Comparison of ENCODE assay signal across 10 cellular contexts in genomic region chrX:48677456-48678030, GRCh38. TPM values are rescaled to one million over a fixed set of nuclear protein-coding genes. Genes with fewer than 3 reads are reported as not detected.
A peak's percentile ranks its signal among the peaks of the same experiment; 100 is the strongest.
DNase-seq lines count a peak whose midpoint lies in the region; ATAC-seq and TF ChIP-seq lines count a peak whose summit lies in the region.
"Had no signal": no experiment of that assay in that cellular context is flagged by ENCODE, and none has a peak within 500 bp of the region (broad histone marks: within the 10 kb centered on the region; RNA-seq: fewer than 3 reads in every experiment).

No MANE protein-coding gene starts in this region.

- H3K27ac Mint-ChIP-seq in activated T-cell treated with anti-CD3 and anti-CD28 coated beads, Interleukin-2, amount 50 U/mL, for 24 hours = peak overlapping the region; percentile 94
- H3K27ac Mint-ChIP-seq in activated T-helper 1 cell treated with anti-CD3 and anti-CD28 coated beads, Interleukin-12 subunit alpha, Interleukin-12 subunit beta, Interleukin-2, Interleukin-4 antibody, amounts not matched to agents 30 ng/mL and 10 ng/mL and 1 ng/mL, durations not matched to agents 14 hours and 24 hours and 36 hours = peak overlapping the region; percentile 88

- H3K36me3 ChIP-seq in kidney epithelial cell (ENCODE audit: control insufficient read depth, insufficient read depth, low read length) (no peaks in the 10 kb centered on the region), suprapubic skin (no peaks in the 10 kb centered on the region), sigmoid colon (no peaks in the 10 kb centered on the region)

- TF ChIP-seq EP300 in suprapubic skin (IDR thresholded peaks at IDR 0.05) (no peak), sigmoid colon (IDR thresholded peaks at IDR 0.05) (no peak)

- H3K4me1 ChIP-seq in suprapubic skin (peaks cover 13% of the 10 kb centered on the region), sigmoid colon (peaks cover 0 to 13% (median 4%) of the 10 kb centered on the region in 4 donors)

- H3K27me3 ChIP-seq in kidney epithelial cell (ENCODE audit: control insufficient read depth, insufficient read depth, low read length) (no peaks in the 10 kb centered on the region), suprapubic skin (no peaks in the 10 kb centered on the region), sigmoid colon (no peaks in the 10 kb centered on the region)

- H3K36me3 Mint-ChIP-seq in activated T-cell treated with anti-CD3 and anti-CD28 coated beads, Interleukin-2, amount 50 U/mL, for 24 hours (ENCODE audit: low read depth) = peaks cover 7% of the 10 kb centered on the region
- H3K36me3 Mint-ChIP-seq in activated T-helper 1 cell treated with anti-CD3 and anti-CD28 coated beads, Interleukin-12 subunit alpha, Interleukin-12 subunit beta, Interleukin-2, Interleukin-4 antibody, amounts not matched to agents 30 ng/mL and 10 ng/mL and 1 ng/mL, durations not matched to agents 14 hours and 24 hours and 36 hours (ENCODE audit: low read depth) = no peaks in the 10 kb centered on the region

- TF ChIP-seq POLR2A in suprapubic skin (IDR thresholded peaks at IDR 0.05) (no peak), sigmoid colon (IDR thresholded peaks at IDR 0.05) (no peak)

- H3K4me3 ChIP-seq in kidney epithelial cell (ENCODE audit: low read depth, low read length) (peak overlapping the region; percentile 69), suprapubic skin (peak overlapping the region; percentile 71), sigmoid colon (peak overlapping the region in 1 of 4 donors; percentile 73)

- H3K27ac ChIP-seq in suprapubic skin (no peak overlapping the region), sigmoid colon (no peak overlapping the region)

- peak overlapping the region; percentile 87 for H3K4me3 Mint-ChIP-seq in activated T-cell treated with anti-CD3 and anti-CD28 coated beads, Interleukin-2, amount 50 U/mL, for 24 hours
- peak overlapping the region; percentile 86 for H3K4me3 Mint-ChIP-seq in activated T-helper 1 cell treated with anti-CD3 and anti-CD28 coated beads, Interleukin-12 subunit alpha, Interleukin-12 subunit beta, Interleukin-2, Interleukin-4 antibody, amounts not matched to agents 30 ng/mL and 10 ng/mL and 1 ng/mL, durations not matched to agents 14 hours and 24 hours and 36 hours

- H3K27me3 Mint-ChIP-seq in activated T-cell treated with anti-CD3 and anti-CD28 coated beads, Interleukin-2, amount 50 U/mL, for 24 hours = peaks cover 21% of the 10 kb centered on the region
- no peaks in the 10 kb centered on the region for H3K27me3 Mint-ChIP-seq in activated T-helper 1 cell treated with anti-CD3 and anti-CD28 coated beads, Interleukin-12 subunit alpha, Interleukin-12 subunit beta, Interleukin-2, Interleukin-4 antibody, amounts not matched to agents 30 ng/mL and 10 ng/mL and 1 ng/mL, durations not matched to agents 14 hours and 24 hours and 36 hours (ENCODE audit: insufficient read depth)

- TF ChIP-seq CTCF in kidney epithelial cell (IDR thresholded peaks at IDR 0.05; ENCODE audit: insufficient read depth, low read length, poor library complexity, severe bottlenecking) (no peak), suprapubic skin (IDR thresholded peaks at IDR 0.05) (no peak), sigmoid colon (IDR thresholded peaks at IDR 0.05) (no peak)

- WGBS in suprapubic skin = 62% methylated on average over 12 of the region's 12 CpGs
- WGBS in sigmoid colon, 2 donors = 34 to 56% methylated on average over 12 of the region's 12 CpGs

- intact Hi-C loops in activated T-helper 1 cell treated with anti-CD3 and anti-CD28 coated beads, Interleukin-12 subunit alpha, Interleukin-12 subunit beta, Interleukin-2, Interleukin-4 antibody, amounts not matched to agents 30 ng/mL and 10 ng/mL and 1 ng/mL, durations not matched to agents 14 hours and 24 hours and 36 hours (cut with micrococcal nuclease) = loop anchor here (2.0 to 10.0 kb wide), 2 partner anchors 35 to 153 kb away; partner anchors contain the start of gene EBP
- intact Hi-C loops in sigmoid colon (cut with DNase I) = loop anchor here (10.0 kb wide), 1 partner anchor 217 kb away; the partner anchor contains the start of genes PQBP1 and TIMM17B

- peaks cover 34% of the 10 kb centered on the region for H3K4me1 Mint-ChIP-seq in activated T-cell treated with anti-CD3 and anti-CD28 coated beads, Interleukin-2, amount 50 U/mL, for 24 hours (ENCODE audit: low read depth)
- H3K4me1 Mint-ChIP-seq in activated T-helper 1 cell treated with anti-CD3 and anti-CD28 coated beads, Interleukin-12 subunit alpha, Interleukin-12 subunit beta, Interleukin-2, Interleukin-4 antibody, amounts not matched to agents 30 ng/mL and 10 ng/mL and 1 ng/mL, durations not matched to agents 14 hours and 24 hours and 36 hours (ENCODE audit: low read depth) = peaks cover 20% of the 10 kb centered on the region

- H3K9me3 ChIP-seq in suprapubic skin (no peaks in the 10 kb centered on the region), sigmoid colon (no peaks in the 10 kb centered on the region)

- DNase-seq in activated T-cell treated with anti-CD3 and anti-CD28 coated beads, Interleukin-2, amount 50 U/mL, for 24 hours = no peak
- no peak for DNase-seq in activated T-cell treated with anti-CD3 and anti-CD28 coated beads, Interleukin-2, amount 50 U/mL, for 1 hour
- DNase-seq in activated T-helper 1 cell treated with anti-CD3 and anti-CD28 coated beads, Interleukin-12 subunit alpha, Interleukin-12 subunit beta, Interleukin-2, Interleukin-4 antibody, amounts not matched to agents 30 ng/mL and 10 ng/mL and 1 ng/mL, durations not matched to agents 14 hours and 24 hours and 36 hours (ENCODE audit: low spot score) = no peak
- DNase-seq in kidney epithelial cell (ENCODE audit: low read depth) (no peak), suprapubic skin (ENCODE audit: low spot score in 2 of 2) (no peak), sigmoid colon (no peak), OCI-M2 (lab: John Stamatoyannopoulos, UW; ENCODE audit: unreplicated experiment) (no peak)
- DNase-seq: COR-L47, NCI-H187 had no signal

- no peak for ATAC-seq in HG02970 (IDR thresholded peaks at IDR 0.05; ENCODE audit: low FRiP score, unreplicated experiment)

- H3K9me3 Mint-ChIP-seq in activated T-cell treated with anti-CD3 and anti-CD28 coated beads, Interleukin-2, amount 50 U/mL, for 24 hours = no peaks in the 10 kb centered on the region
- no peaks in the 10 kb centered on the region for H3K9me3 Mint-ChIP-seq in activated T-helper 1 cell treated with anti-CD3 and anti-CD28 coated beads, Interleukin-12 subunit alpha, Interleukin-12 subunit beta, Interleukin-2, Interleukin-4 antibody, amounts not matched to agents 30 ng/mL and 10 ng/mL and 1 ng/mL, durations not matched to agents 14 hours and 24 hours and 36 hours

RNA-seq across cellular contexts. Expression of gene WAS, which starts 6.1 kb away (rescaled TPM):
- 106 and 122 TPM in 2 replicates for total RNA-seq in activated T-helper 1 cell treated with anti-CD3 and anti-CD28 coated beads, Interleukin-12 subunit alpha, Interleukin-12 subunit beta, Interleukin-2, Interleukin-4 antibody, amounts not matched to agents 30 ng/mL and 10 ng/mL and 1 ng/mL, durations not matched to agents 14 hours and 24 hours and 36 hours
- 2.2 TPM in 1 of 2 replicates, not detected in the other for total RNA-seq in kidney epithelial cell
- total RNA-seq in suprapubic skin = 1 to 10 TPM in 3 of 4 donors, under 1 TPM in 1; 0.68 to 5.2 (median 3.5) TPM
- total RNA-seq in sigmoid colon = 1 to 10 TPM; 3.0 to 6.1 (median 4.7) TPM
- 10 to 100 TPM in 1 of 3 donors, 1 to 10 TPM in 2; 3.0 to 23.5 (median 3.7) TPM for polyA plus RNA-seq in sigmoid colon

RNA-seq across cellular contexts. Expression of gene SUV39H1, which starts 19.0 kb away (rescaled TPM):
- total RNA-seq in activated T-helper 1 cell treated with anti-CD3 and anti-CD28 coated beads, Interleukin-12 subunit alpha, Interleukin-12 subunit beta, Interleukin-2, Interleukin-4 antibody, amounts not matched to agents 30 ng/mL and 10 ng/mL and 1 ng/mL, durations not matched to agents 14 hours and 24 hours and 36 hours = 27.5 and 27.7 TPM in 2 replicates
- total RNA-seq in kidney epithelial cell = 7.6 and 10.9 TPM in 2 replicates
- total RNA-seq in suprapubic skin = 10 to 100 TPM in 1 of 4 donors, 1 to 10 TPM in 3; 5.9 to 15.1 (median 8.7) TPM
- 1 to 10 TPM; 3.0 to 4.6 (median 3.7) TPM for total RNA-seq in sigmoid colon
- 1 to 10 TPM; 1.8 to 8.5 (median 2.8) TPM for polyA plus RNA-seq in sigmoid colon

Comparison
In these comparisons a context has a peak if more than half of its experiments do, and no peak if none do; other contexts are left out.
1. RNA of gene WAS, which starts 6.1 kb away (total RNA-seq): 106 to 122 TPM in activated T-helper 1 cell treated with anti-CD3 and anti-CD28 coated beads, Interleukin-12 subunit alpha, Interleukin-12 subunit beta, Interleukin-2, Interleukin-4 antibody, amounts not matched to agents 30 ng/mL and 10 ng/mL and 1 ng/mL, durations not matched to agents 14 hours and 24 hours and 36 hours; 3.0 to 6.1 TPM in sigmoid colon, 0.68 to 5.2 TPM in suprapubic skin and 2.2 TPM in kidney epithelial cell; every median in the first group is over 10 times any median in the second.